In genomic region chr5:76404694-76405306, GRCh38 we compare ENCODE assay signal across 8 cellular contexts. TPM values are rescaled to one million over a fixed set of nuclear protein-coding genes. Genes with fewer than 3 reads are reported as not detected.
DNase-seq lines count a peak whose midpoint lies in the region; ATAC-seq and TF ChIP-seq lines count a peak whose summit lies in the region.

No MANE protein-coding gene starts in this region.

- H3K4me3 Mint-ChIP-seq in activated naive CD4-positive, alpha-beta T cell treated with anti-CD3 and anti-CD28 coated beads for 36 hours: peak overlapping the region; percentile 95

- WGBS in esophagus squamous epithelium, 2 donors: 43 to 83% methylated on average over 3 to 4 of the region's 5 CpGs
- WGBS in upper lobe of left lung, 2 donors: 51% methylated on average over 5 of the region's 5 CpGs

- H3K27me3 Mint-ChIP-seq in activated naive CD4-positive, alpha-beta T cell treated with anti-CD3 and anti-CD28 coated beads for 36 hours (ENCODE audit: low read depth): no peaks in the 10 kb centered on the region

- peaks cover 55% of the 10 kb centered on the region for H3K4me1 Mint-ChIP-seq in activated naive CD4-positive, alpha-beta T cell treated with anti-CD3 and anti-CD28 coated beads for 36 hours (ENCODE audit: low read depth)

- CTCF ChIA-PET in activated naive CD4-positive, alpha-beta T cell treated with anti-CD3 and anti-CD28 coated beads for 36 hours (lab: Charles Lee): interaction anchor here (0.5 to 6.6 kb wide), 12 partner anchors 10 to 1436 kb away, joined by 3 to 93 read pairs (median 4); no protein-coding TSS in a partner anchor

- H3K27me3 ChIP-seq in MM.1S (replicated peaks; ENCODE audit: insufficient read depth, low read length): no peaks in the 10 kb centered on the region
- peaks cover 0 to 40% (median 5%) of the 10 kb centered on the region in 4 donors for H3K27me3 ChIP-seq in esophagus squamous epithelium
- H3K27me3 ChIP-seq in upper lobe of left lung: no peaks in the 10 kb centered on the region

- intact Hi-C loops in activated naive CD4-positive, alpha-beta T cell treated with anti-CD3 and anti-CD28 coated beads for 36 hours (cut with micrococcal nuclease): loop anchor here (1.0 to 10.0 kb wide), 13 partner anchors 11 to 1350 kb away; partner anchors contain the start of genes GCNT4 and POC5
- intact Hi-C loops in esophagus squamous epithelium (cut with DNase I): loop anchor here (10.0 kb wide), 1 partner anchor 140 kb away; no protein-coding TSS in a partner anchor

- no peak for TF ChIP-seq POLR2A in esophagus squamous epithelium (IDR thresholded peaks at IDR 0.05)
- TF ChIP-seq POLR2A in upper lobe of left lung (IDR thresholded peaks at IDR 0.05): no peak

- no peak for DNase-seq in activated naive CD4-positive, alpha-beta T cell treated with anti-CD3 and anti-CD28 coated beads for 36 hours
- no peak for DNase-seq in activated naive CD4-positive, alpha-beta T cell treated with Interleukin-2 at 50 U/mL for 16 hours
- DNase-seq in MM.1S (peak; percentile 79), esophagus squamous epithelium (lab: John Stamatoyannopoulos, UW) (no peak), upper lobe of left lung (peak in 1 of 2 donors; percentile 32), pons (ENCODE audit: low spot score) (no peak)

- no peaks in the 10 kb centered on the region for H4K20me1 ChIP-seq in MM.1S (ENCODE audit: insufficient read depth, low read length)

- H3K27ac ChIP-seq in MM.1S (ENCODE audit: low read length) (peak overlapping the region; percentile 99), esophagus squamous epithelium (peak overlapping the region in 3 of 4 donors; percentile 67 to 79 (median 70)), upper lobe of left lung (peak overlapping the region in 3 of 4 donors; percentile 82 to 92 (median 90))

- peak overlapping the region; percentile 82 for H3K27ac Mint-ChIP-seq in activated naive CD4-positive, alpha-beta T cell treated with anti-CD3 and anti-CD28 coated beads for 36 hours

- peak overlapping the region; percentile 35 for H2AFZ ChIP-seq in MM.1S (ENCODE audit: low read length)

- H3K36me3 ChIP-seq in MM.1S (replicated peaks; ENCODE audit: insufficient read depth, low read length) (no peaks in the 10 kb centered on the region), esophagus squamous epithelium (no peaks in the 10 kb centered on the region), upper lobe of left lung (no peaks in the 10 kb centered on the region)

- H3K36me3 Mint-ChIP-seq in activated naive CD4-positive, alpha-beta T cell treated with anti-CD3 and anti-CD28 coated beads for 36 hours (ENCODE audit: low read depth): peaks cover 10% of the 10 kb centered on the region

- peaks cover 55% of the 10 kb centered on the region for H3F3A ChIP-seq in MM.1S (ENCODE audit: insufficient read depth, low read length)

- ATAC-seq in upper lobe of left lung (ENCODE audit: low FRiP score in 2 of 2): no peak
- ATAC-seq in HG02840 (IDR thresholded peaks at IDR 0.05; ENCODE audit: low FRiP score, unreplicated experiment): no peak
- ATAC-seq in GM21390 (IDR thresholded peaks at IDR 0.05; ENCODE audit: unreplicated experiment): no peak

- peaks cover 1% of the 10 kb centered on the region for H3K9me3 Mint-ChIP-seq in activated naive CD4-positive, alpha-beta T cell treated with anti-CD3 and anti-CD28 coated beads for 36 hours

- H3K4me3 ChIP-seq in MM.1S (ENCODE audit: low read length) (peak overlapping the region; percentile 79), esophagus squamous epithelium (peak overlapping the region in 3 of 4 donors; percentile 51 to 74 (median 52)), upper lobe of left lung (peak overlapping the region in 3 of 4 donors; percentile 69 to 77 (median 76))

- no peaks in the 10 kb centered on the region for H3K9me2 ChIP-seq in MM.1S (replicated peaks; ENCODE audit: insufficient read depth, low read length)

- TF ChIP-seq EP300 in upper lobe of left lung (IDR thresholded peaks at IDR 0.05): no peak

- no peaks in the 10 kb centered on the region for H3K9me3 ChIP-seq in MM.1S (replicated peaks; ENCODE audit: insufficient read depth, low read length)
- no peaks in the 10 kb centered on the region for H3K9me3 ChIP-seq in esophagus squamous epithelium
- no peaks in the 10 kb centered on the region for H3K9me3 ChIP-seq in upper lobe of left lung

- TF ChIP-seq CTCF in MM.1S (IDR thresholded peaks at IDR 0.05; ENCODE audit: low read length) (peak; percentile 21; the same call in 1 of the 2 replicates), esophagus squamous epithelium (IDR thresholded peaks at IDR 0.05) (no peak), upper lobe of left lung (IDR thresholded peaks at IDR 0.05) (no peak)

- H3K79me2 ChIP-seq in MM.1S (ENCODE audit: low read length): peaks cover 63% of the 10 kb centered on the region

- H3K4me2 ChIP-seq in MM.1S (ENCODE audit: low read depth, low read length): peak overlapping the region; percentile 96

- peaks cover 36% of the 10 kb centered on the region for H3K4me1 ChIP-seq in MM.1S (ENCODE audit: low read length)
- peaks cover 0 to 34% (median 13%) of the 10 kb centered on the region in 3 donors for H3K4me1 ChIP-seq in esophagus squamous epithelium
- H3K4me1 ChIP-seq in upper lobe of left lung: peaks cover 0 to 48% (median 31%) of the 10 kb centered on the region in 4 donors

- H3K9ac ChIP-seq in MM.1S (ENCODE audit: low read length): peak overlapping the region; percentile 97

RNA-seq across cellular contexts. Expression of gene IQGAP2, which starts 1.7 kb away (rescaled TPM):
- total RNA-seq in activated naive CD4-positive, alpha-beta T cell treated with anti-CD3 and anti-CD28 coated beads for 36 hours: 10 to 100 TPM; 54.6 to 55.9 TPM
- total RNA-seq in esophagus squamous epithelium (10 to 100 TPM in 1 of 4 donors, 1 to 10 TPM in 3; 3.0 to 16.6 (median 5.9) TPM), upper lobe of left lung (10 to 100 TPM; 24.3 to 57.6 (median 28.9) TPM)
